Comparison of ENCODE assay signal across 15 cellular contexts in the genomic region with DNA sequence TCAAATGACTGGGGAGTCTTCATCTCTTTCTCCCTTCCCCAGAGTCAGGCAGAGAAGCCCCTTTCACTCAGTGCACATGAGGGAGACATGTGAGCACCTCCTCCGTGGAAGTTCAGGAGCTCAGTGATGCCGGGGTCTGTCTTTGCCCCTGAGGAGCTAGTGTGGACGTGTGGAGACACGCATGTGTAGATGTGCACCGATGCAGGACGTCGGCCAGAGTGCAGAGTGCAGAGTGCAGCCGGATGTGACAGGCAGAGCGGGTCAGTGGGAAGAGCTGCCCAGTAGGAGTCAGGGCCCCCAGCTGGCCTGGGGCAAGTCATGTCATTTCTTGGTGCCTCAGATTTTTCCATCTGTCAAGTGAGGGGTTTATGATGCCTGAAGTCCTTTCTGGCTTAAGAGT. TPM values are rescaled to one million over a fixed set of nuclear protein-coding genes. Genes with fewer than 3 reads are reported as not detected.
DNase-seq lines count a peak whose midpoint lies in the region; ATAC-seq and TF ChIP-seq lines count a peak whose summit lies in the region.
"Had no signal": no experiment of that assay in that cellular context is flagged by ENCODE, and none has a peak within 500 bp of the region (broad histone marks: within the 10 kb centered on the region; RNA-seq: fewer than 3 reads in every experiment).

No MANE protein-coding gene starts in this region.

- TF ChIP-seq RAD21 in SK-N-SH (IDR thresholded peaks at IDR 0.05; ENCODE audit: low read length), result no peak

- 0 out of 2 replicates have a peak overlapping the region, but pooled peaks have one; percentile 3 for H3K9ac ChIP-seq in SK-N-SH

- H3K36me3 ChIP-seq in SK-N-SH (replicated peaks in 1 of 2; ENCODE audit: control insufficient read depth in 1 of 2, insufficient read depth in 2 of 2, low read length in 1 of 2), result no peaks in the 10 kb centered on the region
- H3K36me3 ChIP-seq in cardiac muscle cell, result no peaks in the 10 kb centered on the region
- no peaks in the 10 kb centered on the region for H3K36me3 ChIP-seq in ovary

- peak; percentile 57 for DNase-seq in SK-N-SH
- DNase-seq in cardiac muscle cell (ENCODE audit: low read depth in 1 of 2, low spot score in 1 of 2), result no peak
- DNase-seq in ovary, result peak in 1 of 5 donors; percentile 40
- DNase-seq in activated naive CD8-positive, alpha-beta T cell treated with anti-CD3 and anti-CD28 coated beads for 36 hours, result no peak
- no peak for DNase-seq in stimulated activated CD4-positive, alpha-beta T cell treated with anti-CD3 and anti-CD28 coated beads, Interleukin-12 subunit alpha, Interleukin-12 subunit beta, amount 100 ng/mL, for 4 hours
- DNase-seq: 8988T; activated CD4-positive, CD25-positive, alpha-beta regulatory T cell treated with anti-CD3 and anti-CD28 coated beads, Interleukin-2, amount 50 U/mL, for 72 hours; activated gamma-delta T cell treated with Interleukin-2 at 50 U/mL for 16 hours; effector memory CD4-positive, alpha-beta T cell; GDM1; islet precursor cell; NCI-H1694 had no signal

- H3F3A ChIP-seq in SK-N-SH (replicated peaks; ENCODE audit: insufficient read depth), result no peaks in the 10 kb centered on the region

- H3K4me1 ChIP-seq in SK-N-SH (ENCODE audit: control insufficient read depth in 1 of 2, insufficient read depth in 2 of 2, low read depth in 1 of 2, low read length in 1 of 2) (peaks cover 9 to 21% of the 10 kb centered on the region in 2 experiments), cardiac muscle cell (ENCODE audit: low read depth) (peaks cover 18% of the 10 kb centered on the region), ovary (ENCODE audit: insufficient read depth) (peaks cover 14% of the 10 kb centered on the region)

- H3K4me3 ChIP-seq in SK-N-SH (ENCODE audit: low read depth in 2 of 2, low read length in 1 of 2) (no peak overlapping the region), cardiac muscle cell (no peak overlapping the region), ovary (peak overlapping the region; percentile 16)

- CTCF ChIA-PET in SK-N-SH (lab: Yijun Ruan, JAX), result interaction anchor here (0.7 to 2.5 kb wide), 6 partner anchors 15 to 177 kb away, joined by 3 to 16 read pairs (median 4); no protein-coding TSS in a partner anchor

- intact Hi-C loops in ovary (cut with DNase I), result no loop called here

- TF ChIP-seq EP300 in SK-N-SH (IDR thresholded peaks at IDR 0.05; ENCODE audit: borderline replicate concordance in 1 of 2, low read depth in 1 of 2, low read length in 1 of 2) (no peak), ovary (IDR thresholded peaks at IDR 0.05) (no peak)

- TF ChIP-seq POLR2A in ovary (IDR thresholded peaks at IDR 0.05), result no peak

- TF ChIP-seq CTCF in SK-N-SH (IDR thresholded peaks at IDR 0.05), result no peak
- no peak for TF ChIP-seq CTCF in cardiac muscle cell (IDR thresholded peaks at IDR 0.05; ENCODE audit: low read depth, low read length)
- TF ChIP-seq CTCF in ovary (IDR thresholded peaks at IDR 0.05), result no peak

- WGBS in SK-N-SH (ENCODE audit: low lambda C conversion rate), result 64% methylated on average over 9 of the region's 9 CpGs
- WGBS in ovary, 3 donors, result 33 to 36% (median 33%) methylated on average over 9 of the region's 9 CpGs

- H3K4me3 Mint-ChIP-seq in activated naive CD8-positive, alpha-beta T cell treated with anti-CD3 and anti-CD28 coated beads for 36 hours, result no peak overlapping the region

- H3K27me3 ChIP-seq in SK-N-SH (ENCODE audit: insufficient read depth) (no peaks in the 10 kb centered on the region), cardiac muscle cell (no peaks in the 10 kb centered on the region), ovary (no peaks in the 10 kb centered on the region)

- no peak overlapping the region for H3K27ac Mint-ChIP-seq in activated naive CD8-positive, alpha-beta T cell treated with anti-CD3 and anti-CD28 coated beads for 36 hours

- peaks cover 4% of the 10 kb centered on the region for H3K27me3 Mint-ChIP-seq in activated naive CD8-positive, alpha-beta T cell treated with anti-CD3 and anti-CD28 coated beads for 36 hours

- H3K4me1 Mint-ChIP-seq in activated naive CD8-positive, alpha-beta T cell treated with anti-CD3 and anti-CD28 coated beads for 36 hours, result peaks cover 11% of the 10 kb centered on the region

- H3K9me3 ChIP-seq in SK-N-SH (no peaks in the 10 kb centered on the region), cardiac muscle cell (ENCODE audit: low read depth) (no peaks in the 10 kb centered on the region), ovary (no peaks in the 10 kb centered on the region)

- H4K20me1 ChIP-seq in SK-N-SH (ENCODE audit: insufficient read depth), result no peaks in the 10 kb centered on the region; the same call in 1 of the 2 replicates

- POLR2A ChIA-PET in SK-N-SH (lab: Yijun Ruan, JAX), result interaction anchor here (0.7 kb wide), 1 partner anchor 187 kb away, joined by 3 read pairs; no protein-coding TSS in a partner anchor

- no peak overlapping the region for H2AFZ ChIP-seq in SK-N-SH (ENCODE audit: low read depth)

- peak overlapping the region; percentile 75 for H3K4me2 ChIP-seq in SK-N-SH

- H3K79me2 ChIP-seq in SK-N-SH (ENCODE audit: insufficient read depth), result peaks cover 6% of the 10 kb centered on the region

- H3K9me3 Mint-ChIP-seq in activated naive CD8-positive, alpha-beta T cell treated with anti-CD3 and anti-CD28 coated beads for 36 hours, result peaks cover 19% of the 10 kb centered on the region

- peak overlapping the region; percentile 71 to 85; a peak in 3 of 4 replicates for H3K27ac ChIP-seq in SK-N-SH (ENCODE audit: low read depth in 2 of 2, low read length in 1 of 2)
- peak overlapping the region; percentile 96 for H3K27ac ChIP-seq in cardiac muscle cell
- peak overlapping the region; percentile 3 to 82 for H3K27ac ChIP-seq in ovary

- H3K9me2 ChIP-seq in SK-N-SH, result no peaks in the 10 kb centered on the region

- H3K36me3 Mint-ChIP-seq in activated naive CD8-positive, alpha-beta T cell treated with anti-CD3 and anti-CD28 coated beads for 36 hours, result peaks cover 10% of the 10 kb centered on the region

- ATAC-seq in SK-N-SH treated with all-trans-retinoic acid at 6 μM for 48 hours (no peak; the same call in 2 of the 3 replicates), HG03159 (IDR thresholded peaks at IDR 0.05; ENCODE audit: unreplicated experiment) (no peak), GM21825 (IDR thresholded peaks at IDR 0.05; ENCODE audit: unreplicated experiment) (no peak)

TF ChIP-seq in SK-N-SH, 30 proteins besides CTCF, POLR2A, EP300 and RAD21 (continues in another document):
- TF ChIP-seq, protein P1, sequence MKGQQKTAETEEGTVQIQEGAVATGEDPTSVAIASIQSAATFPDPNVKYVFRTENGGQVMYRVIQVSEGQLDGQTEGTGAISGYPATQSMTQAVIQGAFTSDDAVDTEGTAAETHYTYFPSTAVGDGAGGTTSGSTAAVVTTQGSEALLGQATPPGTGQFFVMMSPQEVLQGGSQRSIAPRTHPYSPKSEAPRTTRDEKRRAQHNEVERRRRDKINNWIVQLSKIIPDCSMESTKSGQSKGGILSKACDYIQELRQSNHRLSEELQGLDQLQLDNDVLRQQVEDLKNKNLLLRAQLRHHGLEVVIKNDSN (IDR thresholded peaks at IDR 0.05; ENCODE audit: borderline replicate concordance, low read depth), result no peak
- TF ChIP-seq FOSL2 (IDR thresholded peaks at IDR 0.05; ENCODE audit: borderline replicate concordance, low read depth) (no peak), CHD2 (IDR thresholded peaks at IDR 0.05; ENCODE audit: low read length, partially characterized antibody) (no peak), POLR2AphosphoS5 (IDR thresholded peaks at IDR 0.05; ENCODE audit: low read depth, low read length) (no peak), FOXJ3 (CRISPR knock-in tag; IDR thresholded peaks at IDR 0.05) (no peak), MEF2A (IDR thresholded peaks at IDR 0.05; ENCODE audit: borderline replicate concordance, low read depth) (no peak)
- TF ChIP-seq, protein P2, sequence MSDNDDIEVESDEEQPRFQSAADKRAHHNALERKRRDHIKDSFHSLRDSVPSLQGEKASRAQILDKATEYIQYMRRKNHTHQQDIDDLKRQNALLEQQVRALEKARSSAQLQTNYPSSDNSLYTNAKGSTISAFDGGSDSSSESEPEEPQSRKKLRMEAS (IDR thresholded peaks at IDR 0.05; ENCODE audit: low read depth), result no peak

TF ChIP-seq in SK-N-SH treated with all-trans-retinoic acid at 6 μM for 48 hours, 23 proteins besides CTCF, POLR2A, EP300 and RAD21 (continues in another document):
- TF ChIP-seq TOX (CRISPR knock-in tag; IDR thresholded peaks at IDR 0.05; ENCODE audit: borderline replicate concordance), result no peak
- no peak for TF ChIP-seq RARB (CRISPR knock-in tag; IDR thresholded peaks at IDR 0.05)
- no peak for TF ChIP-seq GLIS3 (CRISPR knock-in tag; IDR thresholded peaks at IDR 0.05)
- TF ChIP-seq, protein P3, sequence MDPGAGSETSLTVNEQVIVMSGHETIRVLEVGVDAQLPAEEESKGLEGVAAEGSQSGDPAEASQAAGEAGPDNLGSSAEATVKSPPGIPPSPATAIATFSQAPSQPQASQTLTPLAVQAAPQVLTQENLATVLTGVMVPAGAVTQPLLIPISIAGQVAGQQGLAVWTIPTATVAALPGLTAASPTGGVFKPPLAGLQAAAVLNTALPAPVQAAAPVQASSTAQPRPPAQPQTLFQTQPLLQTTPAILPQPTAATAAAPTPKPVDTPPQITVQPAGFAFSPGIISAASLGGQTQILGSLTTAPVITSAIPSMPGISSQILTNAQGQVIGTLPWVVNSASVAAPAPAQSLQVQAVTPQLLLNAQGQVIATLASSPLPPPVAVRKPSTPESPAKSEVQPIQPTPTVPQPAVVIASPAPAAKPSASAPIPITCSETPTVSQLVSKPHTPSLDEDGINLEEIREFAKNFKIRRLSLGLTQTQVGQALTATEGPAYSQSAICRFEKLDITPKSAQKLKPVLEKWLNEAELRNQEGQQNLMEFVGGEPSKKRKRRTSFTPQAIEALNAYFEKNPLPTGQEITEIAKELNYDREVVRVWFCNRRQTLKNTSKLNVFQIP (CRISPR knock-in tag; IDR thresholded peaks at IDR 0.05; ENCODE audit: borderline replicate concordance, low read depth), result no peak

RNA-seq across cellular contexts. Expression of a gene that starts 20.7 kb away (rescaled TPM):
- 34.9 and 40.1 TPM in 2 replicates for polyA plus RNA-seq in SK-N-SH (2012; rRNA removed)
- 22.9 and 33.7 TPM in 2 replicates for polyA plus RNA-seq in SK-N-SH (2012; cell fraction: cytosol; rRNA removed)
- polyA plus RNA-seq in SK-N-SH (2012; cell fraction: nucleus; rRNA removed), result 40.6 and 55.1 TPM in 2 replicates
- 153 and 199 TPM in 2 replicates for total RNA-seq in cardiac muscle cell
- 13.3 and 17.9 TPM in 2 replicates for polyA plus RNA-seq in cardiac muscle cell
- total RNA-seq in ovary, result 10 to 100 TPM; 24.9 to 72.3 (median 55.7) TPM
- 10 to 100 TPM; 44.3 to 60.5 TPM for polyA plus RNA-seq in ovary
- under 1 TPM; 0.24 to 0.31 TPM for total RNA-seq in activated naive CD8-positive, alpha-beta T cell treated with anti-CD3 and anti-CD28 coated beads for 36 hours

Comparison
In these comparisons a context has a peak if more than half of its experiments do, and no peak if none do; other contexts are left out.
1. H3K27ac ChIP-seq: peak in every context shown above with its lines; median percentile 96 in cardiac muscle cell; 78 in SK-N-SH; 42 in ovary.
2. RNA of a gene that starts 20.7 kb away (total RNA-seq): 153 to 199 TPM in cardiac muscle cell and 24.9 to 72.3 TPM in ovary; 0.24 to 0.31 TPM in activated naive CD8-positive, alpha-beta T cell treated with anti-CD3 and anti-CD28 coated beads for 36 hours; every median in the first group is over 10 times any median in the second.